ENCODE assay signal across 8 cellular contexts in genomic region chr4:55546633-55547460, GRCh38. TPM values are rescaled to one million over a fixed set of nuclear protein-coding genes. Genes with fewer than 3 reads are reported as not detected.
DNase-seq lines count a peak whose midpoint lies in the region; ATAC-seq and TF ChIP-seq lines count a peak whose summit lies in the region.

Gene CLOCK (minus strand): TSS chr4:55546909. CDS start chr4:55482785, 64,124 bp downstream.

- peaks cover 5% of the 10 kb centered on the region for H3K27me3 Mint-ChIP-seq in activated CD4-positive, alpha-beta memory T cell treated with anti-CD3 and anti-CD28 coated beads for 36 hours

- CTCF ChIA-PET in activated CD4-positive, alpha-beta memory T cell treated with anti-CD3 and anti-CD28 coated beads for 36 hours (lab: Charles Lee) = interaction anchor here (0.6 to 1.2 kb wide), 6 partner anchors 8 to 235 kb away, joined by 3 to 5 read pairs (median 4); partner anchors contain the start of gene TMEM165

- peak within 1 kb of the TSS; percentile 86 for H3K27ac Mint-ChIP-seq in activated CD4-positive, alpha-beta memory T cell treated with anti-CD3 and anti-CD28 coated beads for 36 hours

- no peaks in the 10 kb centered on the region for H3K9me3 Mint-ChIP-seq in activated CD4-positive, alpha-beta memory T cell treated with anti-CD3 and anti-CD28 coated beads for 36 hours

- H3K4me1 Mint-ChIP-seq in activated CD4-positive, alpha-beta memory T cell treated with anti-CD3 and anti-CD28 coated beads for 36 hours (ENCODE audit: low read depth) = peaks cover 53% of the 10 kb centered on the region

- peak; percentile 91 for DNase-seq in CD1c-positive myeloid dendritic cell (ENCODE audit: extremely low spot score)
- peak; percentile 87 for DNase-seq in NCI-H526 treated with DMSO at 0.1 percent for 48 hours (lab: John Stamatoyannopoulos, UW)
- DNase-seq in activated CD4-positive, alpha-beta memory T cell treated with anti-CD3 and anti-CD28 coated beads for 36 hours = peak; percentile 88
- DNase-seq in dorsolateral prefrontal cortex = peak; percentile 70 to 88 (median 81)
- peak; percentile 69 to 96 for DNase-seq in lower leg skin (ENCODE audit: low spot score in 2 of 2)
- peak; percentile 71 to 81 for DNase-seq in stimulated activated CD4-positive, alpha-beta T cell treated with anti-CD3 and anti-CD28 coated beads, Interleukin-4, amount 100 ng/mL, for 48 hours (ENCODE audit: low read depth in 2 of 2)

- TF ChIP-seq CTCF in dorsolateral prefrontal cortex (IDR thresholded peaks at IDR 0.05 in 54 of 56, conservative IDR thresholded peaks at IDR 0.05 in 2 of 56; ENCODE audit: low read depth in 1 of 56, partially characterized antibody in 56 of 56) (peak in 54 of 56 donors; percentile 16 to 72 (median 51)), lower leg skin (IDR thresholded peaks at IDR 0.05) (no peak)

- no peaks in the 10 kb centered on the region for H3K27me3 ChIP-seq in dorsolateral prefrontal cortex

- TF ChIP-seq POLR2A in lower leg skin (IDR thresholded peaks at IDR 0.05) = no peak

- H3K4me3 ChIP-seq in dorsolateral prefrontal cortex = peak within 1 kb of the TSS; percentile 63 to 98 (median 92)
- H3K4me3 ChIP-seq in lower leg skin (ENCODE audit: low read depth, poor library complexity, severe bottlenecking) = peak within 1 kb of the TSS; percentile 54

- no peaks in the 10 kb centered on the region for H3K36me3 Mint-ChIP-seq in activated CD4-positive, alpha-beta memory T cell treated with anti-CD3 and anti-CD28 coated beads for 36 hours

- POLR2A ChIA-PET in activated CD4-positive, alpha-beta memory T cell treated with anti-CD3 and anti-CD28 coated beads for 36 hours (lab: Charles Lee) = interaction anchor here (0.9 to 1.6 kb wide), 2 partner anchors 151 to 201 kb away, joined by 4 read pairs; partner anchors contain the start of genes SRD5A3 and TMEM165

- peak within 1 kb of the TSS; percentile 88 for H3K4me3 Mint-ChIP-seq in activated CD4-positive, alpha-beta memory T cell treated with anti-CD3 and anti-CD28 coated beads for 36 hours

- H3K27ac ChIP-seq in dorsolateral prefrontal cortex = peak within 1 kb of the TSS; percentile 88 to 99 (median 98)

- 1% methylated on average over 40 to 70 of the region's 79 CpGs for WGBS in lower leg skin, 2 donors

- intact Hi-C loops in activated CD4-positive, alpha-beta memory T cell treated with anti-CD3 and anti-CD28 coated beads for 36 hours (cut with micrococcal nuclease) = loop anchor here (1.0 to 5.0 kb wide), 5 partner anchors 112 to 888 kb away; partner anchors contain the start of genes PPAT, SRD5A3 and TMEM165
- intact Hi-C loops in dorsolateral prefrontal cortex (cut with DNase I) = loop anchor here (1.0 to 10.0 kb wide), 9 partner anchors 122 to 572 kb away; partner anchors contain the start of genes EXOC1 (in 2 of the 2), CEP135 (in 1 of the 2), SRD5A3 (in 1 of the 2) and TMEM165 (in 1 of the 2)
- intact Hi-C loops in lower leg skin (cut with DNase I; ENCODE audit: low total_unique reads) = no loop called here

- ATAC-seq in GM19351 (IDR thresholded peaks at IDR 0.05; ENCODE audit: unreplicated experiment) = peak; percentile 67
- ATAC-seq in HG03520 (IDR thresholded peaks at IDR 0.05; ENCODE audit: unreplicated experiment) = peak; percentile 66

RNA-seq across cellular contexts. Expression of gene CLOCK, which starts in this region (rescaled TPM):
- total RNA-seq in activated CD4-positive, alpha-beta memory T cell treated with anti-CD3 and anti-CD28 coated beads for 36 hours = 10 to 100 TPM; 10.9 to 12.0 TPM
- 10 to 100 TPM; 24.9 to 52.2 (median 37.5) TPM for total RNA-seq in dorsolateral prefrontal cortex
- 10 to 100 TPM; 10.4 to 14.4 (median 12.5) TPM for total RNA-seq in lower leg skin

Comparison
In these comparisons a context has a peak if more than half of its experiments do, and no peak if none do; other contexts are left out.
1. Peak in every context shown above with its lines: DNase-seq, ATAC-seq, H3K4me3 ChIP-seq and H3K27ac ChIP-seq.
2. CTCF ChIP-seq: peak in dorsolateral prefrontal cortex (54 of 56); none in lower leg skin (0 of 3).